ENCODE assay signal across 8 cellular contexts in genomic region chrX:103254921-103255455, GRCh38. TPM values are rescaled to one million over a fixed set of nuclear protein-coding genes. Genes with fewer than 3 reads are reported as not detected.
A peak's percentile ranks its signal among the peaks of the same experiment; 100 is the strongest.
DNase-seq lines count a peak whose midpoint lies in the region; ATAC-seq lines count a peak whose summit lies in the region.

A gene with protein sequence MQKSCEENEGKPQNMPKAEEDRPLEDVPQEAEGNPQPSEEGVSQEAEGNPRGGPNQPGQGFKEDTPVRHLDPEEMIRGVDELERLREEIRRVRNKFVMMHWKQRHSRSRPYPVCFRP (minus strand): TSS chrX:103255155. CDS start chrX:103253979, 1,176 bp downstream.

- peaks cover 0 to 10% (median 0%) of the 10 kb centered on the region in 11 experiments; a peak in 3 of 22 replicates for H4K20me1 ChIP-seq in BLaER1 treated with 17β-estradiol and CSF1 and Interleukin-3, amounts not matched to agents 10 nM and 100 nM

- H3K14ac ChIP-seq in mesenchymal stem cell (ENCODE audit: low read length in 2 of 2) = peak within 1 kb of the TSS in 1 of 2 experiments; percentile 11

- peak within 1 kb of the TSS; percentile 70 to 81 (median 77) for H3K9ac ChIP-seq in BLaER1 treated with 17β-estradiol and CSF1 and Interleukin-3, amounts not matched to agents 10 nM and 100 nM
- H3K9ac ChIP-seq in endocrine pancreas (ENCODE audit: control insufficient read depth, insufficient read depth, low read length) = peak within 1 kb of the TSS; percentile 67
- peak within 1 kb of the TSS; percentile 93 for H3K9ac ChIP-seq in mesenchymal stem cell (ENCODE audit: low read length)

- peak within 1 kb of the TSS; percentile 67 for H2BK15ac ChIP-seq in mesenchymal stem cell (ENCODE audit: low read depth, poor library complexity, severe bottlenecking)

- H4K8ac ChIP-seq in mesenchymal stem cell (ENCODE audit: low read length) = peak within 1 kb of the TSS; percentile 94

- H3K23ac ChIP-seq in mesenchymal stem cell (ENCODE audit: low read length in 2 of 2) = no peak within 1 kb of the TSS

- H2AFZ ChIP-seq in mesenchymal stem cell (ENCODE audit: low read depth, low read length) = no peak within 1 kb of the TSS

- ATAC-seq in GM19372 (IDR thresholded peaks at IDR 0.05; ENCODE audit: low read depth, unreplicated experiment) (peak; percentile 99), HG03558 (IDR thresholded peaks at IDR 0.05; ENCODE audit: extremely low read depth, unreplicated experiment) (peak; percentile 77)

- peak within 1 kb of the TSS; percentile 49 to 86 (median 67) for H3K4me2 ChIP-seq in BLaER1 treated with 17β-estradiol and CSF1 and Interleukin-3, amounts not matched to agents 10 nM and 100 nM
- peak within 1 kb of the TSS; percentile 66 for H3K4me2 ChIP-seq in mesenchymal stem cell (ENCODE audit: low read length, poor library complexity, severe bottlenecking)

- H3K27me3 ChIP-seq in BLaER1 treated with 17β-estradiol and CSF1 and Interleukin-3, amounts not matched to agents 10 nM and 100 nM = peaks cover 0 to 20% (median 0%) of the 10 kb centered on the region in 11 experiments; a peak in 8 of 22 replicates
- H3K27me3 ChIP-seq in endocrine pancreas (ENCODE audit: control insufficient read depth, insufficient read depth, low read length) (no peaks in the 10 kb centered on the region), mesenchymal stem cell (ENCODE audit: control insufficient read depth in 1 of 2, insufficient read depth in 1 of 2, low read length in 2 of 2) (peaks cover 0 to 19% of the 10 kb centered on the region in 2 experiments)

- peaks cover 0 to 11% (median 6%) of the 10 kb centered on the region in 10 experiments; a peak in 4 of 20 replicates for H3K4me1 ChIP-seq in BLaER1 treated with 17β-estradiol and CSF1 and Interleukin-3, amounts not matched to agents 10 nM and 100 nM
- no peaks in the 10 kb centered on the region for H3K4me1 ChIP-seq in endocrine pancreas (ENCODE audit: control insufficient read depth, insufficient read depth, low read length)
- H3K4me1 ChIP-seq in mesenchymal stem cell (ENCODE audit: control insufficient read depth, insufficient read depth, low read depth, low read length) = peaks cover 2% of the 10 kb centered on the region

- H3K9me3 ChIP-seq in BLaER1 treated with 17β-estradiol and CSF1 and Interleukin-3, amounts not matched to agents 10 nM and 100 nM (replicated peaks in 1 of 11) = no peaks in the 10 kb centered on the region
- H3K9me3 ChIP-seq in endocrine pancreas (ENCODE audit: control insufficient read depth, low read length) (no peaks in the 10 kb centered on the region), mesenchymal stem cell (ENCODE audit: control insufficient read depth, low read length) (no peaks in the 10 kb centered on the region)

- H3K18ac ChIP-seq in mesenchymal stem cell (ENCODE audit: low read depth in 1 of 2, low read length in 2 of 2) = peak within 1 kb of the TSS; percentile 83 to 89

- H3K4me3 ChIP-seq in BLaER1 treated with 17β-estradiol and CSF1 and Interleukin-3, amounts not matched to agents 10 nM and 100 nM = peak within 1 kb of the TSS; percentile 56 to 85 (median 73)
- peak within 1 kb of the TSS; percentile 77 for H3K4me3 ChIP-seq in endocrine pancreas (ENCODE audit: control insufficient read depth, insufficient read depth, low read length)
- peak within 1 kb of the TSS; percentile 66 to 83 for H3K4me3 ChIP-seq in mesenchymal stem cell (ENCODE audit: insufficient read depth in 1 of 2, low read depth in 1 of 2, low read length in 2 of 2)

- H3K4ac ChIP-seq in mesenchymal stem cell (ENCODE audit: low read depth in 1 of 2, low read length in 2 of 2) = peak within 1 kb of the TSS; percentile 51 to 91

- 0% methylated on average over 21 of the region's 22 CpGs for WGBS in mesenchymal stem cell

- peak within 1 kb of the TSS; percentile 79 for H2BK120ac ChIP-seq in mesenchymal stem cell (ENCODE audit: low read depth, low read length)

- DNase-seq in NCI-H82 (lab: John Stamatoyannopoulos, UW) (peak; percentile 91), mesenchymal stem cell (peak; percentile 84)
- DNase-seq in activated CD8-positive, alpha-beta memory T cell treated with anti-CD3 and anti-CD28 coated beads for 4 hours (ENCODE audit: low read depth in 2 of 2) = peak; percentile 12 to 23
- DNase-seq in stimulated activated CD8-positive, alpha-beta memory T cell treated with anti-CD3 and anti-CD28 coated beads, Interleukin-12 subunit alpha, Interleukin-12 subunit beta, amount 100 ng/mL, for 24 hours (ENCODE audit: extremely low read depth) = peak; percentile 22

- H3K27ac ChIP-seq in BLaER1 treated with 17β-estradiol and CSF1 and Interleukin-3, amounts not matched to agents 10 nM and 100 nM = peak within 1 kb of the TSS; percentile 22 to 82 (median 73); a peak in 21 of 22 replicates
- peak within 1 kb of the TSS; percentile 93 for H3K27ac ChIP-seq in mesenchymal stem cell (ENCODE audit: low read length, poor library complexity, severe bottlenecking)

- peaks cover 0 to 9% (median 0%) of the 10 kb centered on the region in 11 experiments; a peak in 6 of 22 replicates for H3K36me3 ChIP-seq in BLaER1 treated with 17β-estradiol and CSF1 and Interleukin-3, amounts not matched to agents 10 nM and 100 nM
- H3K36me3 ChIP-seq in endocrine pancreas (ENCODE audit: control insufficient read depth, insufficient read depth, low read length) (no peaks in the 10 kb centered on the region), mesenchymal stem cell (ENCODE audit: control insufficient read depth in 1 of 2, insufficient read depth in 2 of 2, low read depth in 1 of 2, low read length in 2 of 2) (peaks cover 3 to 13% of the 10 kb centered on the region in 2 experiments)

- H4K91ac ChIP-seq in mesenchymal stem cell (ENCODE audit: low read length) = peak within 1 kb of the TSS; percentile 83

- H2BK12ac ChIP-seq in mesenchymal stem cell (ENCODE audit: low read length in 2 of 2) = no peak within 1 kb of the TSS

- H2BK5ac ChIP-seq in mesenchymal stem cell (ENCODE audit: low read depth, low read length, poor library complexity, severe bottlenecking) = peak within 1 kb of the TSS; percentile 62

- peak within 1 kb of the TSS; percentile 38 for H2AK5ac ChIP-seq in mesenchymal stem cell (ENCODE audit: low read length, severe bottlenecking)

- no peaks in the 10 kb centered on the region for H3K79me1 ChIP-seq in mesenchymal stem cell (replicated peaks; ENCODE audit: low read length, poor library complexity, severe bottlenecking)

RNA-seq across cellular contexts. Expression of the gene that starts here (rescaled TPM):
- polyA plus RNA-seq in mesenchymal stem cell (2013, experiment 1 of 2) = 215 TPM
- polyA plus RNA-seq in mesenchymal stem cell (2013, experiment 2 of 2) = 215 TPM

Comparison
In these comparisons a context has a peak if more than half of its experiments do, and no peak if none do; other contexts are left out.
1. Peak in every context shown above with its lines: DNase-seq, ATAC-seq, H3K4me3 ChIP-seq and H3K27ac ChIP-seq.
2. DNase-seq: peak in every context shown above with its lines; median percentile 91 in NCI-H82; 84 in mesenchymal stem cell; 22 in stimulated activated CD8-positive, alpha-beta memory T cell treated with anti-CD3 and anti-CD28 coated beads, Interleukin-12 subunit alpha, Interleukin-12 subunit beta, amount 100 ng/mL, for 24 hours; 18 in activated CD8-positive, alpha-beta memory T cell treated with anti-CD3 and anti-CD28 coated beads for 4 hours.